In genomic region chr13:102276479-102276878, GRCh38 we compare ENCODE assay signal across 1 cellular context.
TF ChIP-seq lines count a peak whose summit lies in the region.

No MANE protein-coding gene starts in this region.

TF ChIP-seq in SK-N-SH, 30 proteins besides CTCF, POLR2A, EP300 and RAD21 (continued from another document):
- TF ChIP-seq, protein P1, sequence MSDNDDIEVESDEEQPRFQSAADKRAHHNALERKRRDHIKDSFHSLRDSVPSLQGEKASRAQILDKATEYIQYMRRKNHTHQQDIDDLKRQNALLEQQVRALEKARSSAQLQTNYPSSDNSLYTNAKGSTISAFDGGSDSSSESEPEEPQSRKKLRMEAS (IDR thresholded peaks at IDR 0.05; ENCODE audit: low read depth) = no peak
- TF ChIP-seq CHD2 (IDR thresholded peaks at IDR 0.05; ENCODE audit: low read length, partially characterized antibody) = no peak
- no peak for TF ChIP-seq MEF2A (IDR thresholded peaks at IDR 0.05; ENCODE audit: borderline replicate concordance, low read depth)
